In genomic region chr1:156006666-156007376, GRCh38 we compare ENCODE assay signal across 1 cellular context.
TF ChIP-seq lines count a peak whose summit lies in the region.

No MANE protein-coding gene starts in this region.

TF ChIP-seq in HepG2, 621 proteins besides CTCF, POLR2A, EP300 and RAD21:
- TF ChIP-seq, protein P1, sequence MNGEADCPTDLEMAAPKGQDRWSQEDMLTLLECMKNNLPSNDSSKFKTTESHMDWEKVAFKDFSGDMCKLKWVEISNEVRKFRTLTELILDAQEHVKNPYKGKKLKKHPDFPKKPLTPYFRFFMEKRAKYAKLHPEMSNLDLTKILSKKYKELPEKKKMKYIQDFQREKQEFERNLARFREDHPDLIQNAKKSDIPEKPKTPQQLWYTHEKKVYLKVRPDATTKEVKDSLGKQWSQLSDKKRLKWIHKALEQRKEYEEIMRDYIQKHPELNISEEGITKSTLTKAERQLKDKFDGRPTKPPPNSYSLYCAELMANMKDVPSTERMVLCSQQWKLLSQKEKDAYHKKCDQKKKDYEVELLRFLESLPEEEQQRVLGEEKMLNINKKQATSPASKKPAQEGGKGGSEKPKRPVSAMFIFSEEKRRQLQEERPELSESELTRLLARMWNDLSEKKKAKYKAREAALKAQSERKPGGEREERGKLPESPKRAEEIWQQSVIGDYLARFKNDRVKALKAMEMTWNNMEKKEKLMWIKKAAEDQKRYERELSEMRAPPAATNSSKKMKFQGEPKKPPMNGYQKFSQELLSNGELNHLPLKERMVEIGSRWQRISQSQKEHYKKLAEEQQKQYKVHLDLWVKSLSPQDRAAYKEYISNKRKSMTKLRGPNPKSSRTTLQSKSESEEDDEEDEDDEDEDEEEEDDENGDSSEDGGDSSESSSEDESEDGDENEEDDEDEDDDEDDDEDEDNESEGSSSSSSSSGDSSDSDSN (CRISPR knock-in tag; IDR thresholded peaks at IDR 0.05), result no peak
- TF ChIP-seq, protein P2, sequence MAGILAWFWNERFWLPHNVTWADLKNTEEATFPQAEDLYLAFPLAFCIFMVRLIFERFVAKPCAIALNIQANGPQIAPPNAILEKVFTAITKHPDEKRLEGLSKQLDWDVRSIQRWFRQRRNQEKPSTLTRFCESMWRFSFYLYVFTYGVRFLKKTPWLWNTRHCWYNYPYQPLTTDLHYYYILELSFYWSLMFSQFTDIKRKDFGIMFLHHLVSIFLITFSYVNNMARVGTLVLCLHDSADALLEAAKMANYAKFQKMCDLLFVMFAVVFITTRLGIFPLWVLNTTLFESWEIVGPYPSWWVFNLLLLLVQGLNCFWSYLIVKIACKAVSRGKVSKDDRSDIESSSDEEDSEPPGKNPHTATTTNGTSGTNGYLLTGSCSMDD (CRISPR knock-in tag; IDR thresholded peaks at IDR 0.05), result no peak
- TF ChIP-seq ZNF337 (CRISPR knock-in tag; IDR thresholded peaks at IDR 0.05; ENCODE audit: borderline replicate concordance, low read depth), result no peak
- no peak for TF ChIP-seq SPEN (CRISPR knock-in tag; IDR thresholded peaks at IDR 0.05; ENCODE audit: low read depth)
- no peak for TF ChIP-seq NRL (CRISPR knock-in tag; IDR thresholded peaks at IDR 0.05; ENCODE audit: borderline replicate concordance)
- TF ChIP-seq ESRRA (CRISPR knock-in tag; IDR thresholded peaks at IDR 0.05; ENCODE audit: low read depth), result no peak
- TF ChIP-seq ZBTB2 (CRISPR knock-in tag; IDR thresholded peaks at IDR 0.05; ENCODE audit: low read depth), result no peak
- TF ChIP-seq ZNF580 (CRISPR knock-in tag; IDR thresholded peaks at IDR 0.05; ENCODE audit: borderline replicate concordance, low read depth), result no peak
- no peak for TF ChIP-seq NCOA2 (CRISPR knock-in tag; IDR thresholded peaks at IDR 0.05)
- no peak for TF ChIP-seq PHF21A (CRISPR knock-in tag; IDR thresholded peaks at IDR 0.05)
- no peak for TF ChIP-seq JUND (CRISPR knock-in tag; IDR thresholded peaks at IDR 0.05)
- TF ChIP-seq ADNP (CRISPR knock-in tag; IDR thresholded peaks at IDR 0.05), result no peak
- TF ChIP-seq ZNF577 (CRISPR knock-in tag; IDR thresholded peaks at IDR 0.05; ENCODE audit: borderline replicate concordance, low read depth), result no peak
- no peak for TF ChIP-seq NFIC (IDR thresholded peaks at IDR 0.05; ENCODE audit: low read length)
- no peak for TF ChIP-seq ATAD3A (CRISPR knock-in tag; IDR thresholded peaks at IDR 0.05)
- TF ChIP-seq ZSCAN30 (CRISPR knock-in tag; IDR thresholded peaks at IDR 0.05), result no peak
TF ChIP-seq in HepG2: peak in this region for 0.
